In the genomic region with DNA sequence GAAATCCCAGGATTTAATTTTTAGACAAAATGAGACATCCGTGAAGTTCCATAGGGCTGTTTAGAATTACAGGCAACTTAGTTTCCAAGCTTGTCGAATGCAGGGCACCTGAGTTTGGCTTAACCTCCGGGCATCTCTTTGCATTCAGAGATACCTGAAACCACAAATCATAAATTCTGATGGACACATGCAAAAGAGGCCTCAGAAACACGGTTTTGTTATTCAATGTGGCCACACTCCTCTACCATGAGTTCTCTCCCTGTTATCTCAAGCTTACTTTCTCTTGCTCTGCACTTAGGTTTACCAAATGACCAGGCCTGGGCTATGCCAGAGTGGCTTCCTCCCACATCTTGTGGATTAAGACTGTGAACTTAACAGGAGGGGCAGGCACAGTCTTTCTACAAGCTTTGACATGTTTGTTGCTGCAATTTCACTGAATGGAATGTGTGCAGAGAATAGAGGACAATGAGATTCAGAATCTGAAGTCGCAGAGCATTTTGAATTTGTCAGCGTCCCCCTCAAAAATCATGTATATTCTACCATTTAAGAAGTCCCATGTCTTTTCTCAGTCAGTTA, we compare ENCODE assay signal across 15 cellular contexts.
DNase-seq lines count a peak whose midpoint lies in the region; FAIRE-seq and TF ChIP-seq lines count a peak whose summit lies in the region.
"Had no signal": no experiment of that assay in that cellular context is flagged by ENCODE, and none has a peak within 500 bp of the region (broad histone marks: within the 10 kb centered on the region; RNA-seq: fewer than 3 reads in every experiment).

No MANE protein-coding gene starts in this region.

- no peaks in the 10 kb centered on the region for H3K36me3 Mint-ChIP-seq in brain
- no peaks in the 10 kb centered on the region for H3K36me3 Mint-ChIP-seq in CD14-positive monocyte

- H3K4me2 ChIP-seq in osteoblast (ENCODE audit: insufficient read depth, low read length), result no peak overlapping the region
- H3K4me2 ChIP-seq: BLaER1 treated with 17β-estradiol and CSF1 and Interleukin-3, amounts not matched to agents 10 nM and 100 nM had no signal

- H3K27me3 ChIP-seq in osteoblast (ENCODE audit: insufficient read depth, low read length), result no peaks in the 10 kb centered on the region
- H3K27me3 ChIP-seq: BLaER1 treated with 17β-estradiol and CSF1 and Interleukin-3, amounts not matched to agents 10 nM and 100 nM; colonic mucosa had no signal

- TF ChIP-seq EP300 in Ishikawa (IDR thresholded peaks at IDR 0.05; ENCODE audit: borderline replicate concordance), result no peak

- TF ChIP-seq CTCF in brain (conservative IDR thresholded peaks at IDR 0.05) (no peak), osteoblast (IDR thresholded peaks at IDR 0.05; ENCODE audit: extremely low read depth, low read depth, low read length) (no peak), CD14-positive monocyte (IDR thresholded peaks at IDR 0.05) (no peak)

- TF ChIP-seq RAD21 in Ishikawa (IDR thresholded peaks at IDR 0.05; ENCODE audit: low read depth), result no peak

- peak; percentile 38; the same call in 1 of the 2 replicates for TF ChIP-seq POLR2A in GM12891 (IDR thresholded peaks at IDR 0.05; ENCODE audit: low read depth, low read length)

- H3K9me3 Mint-ChIP-seq in brain (peaks cover 0 to 3% (median 0%) of the 10 kb centered on the region in 5 experiments), CD14-positive monocyte (peaks cover 0 to 2% (median 0%) of the 10 kb centered on the region in 7 donors)

- H3K27ac Mint-ChIP-seq in brain (peak overlapping the region in 4 of 5 experiments; percentile 55 to 92 (median 70)), CD14-positive monocyte (no peak overlapping the region)

- H3K4me3 Mint-ChIP-seq in brain (peak overlapping the region in 1 of 5 experiments; percentile 65), CD14-positive monocyte (no peak overlapping the region)

- H3K27me3 Mint-ChIP-seq in brain, result no peaks in the 10 kb centered on the region
- peaks cover 0 to 2% (median 0%) of the 10 kb centered on the region in 3 donors for H3K27me3 Mint-ChIP-seq in CD14-positive monocyte (ENCODE audit: low read depth in 3 of 3)

- no peaks in the 10 kb centered on the region for H3K36me3 ChIP-seq in osteoblast (ENCODE audit: insufficient read depth, low read length)
- H3K36me3 ChIP-seq: BLaER1 treated with 17β-estradiol and CSF1 and Interleukin-3, amounts not matched to agents 10 nM and 100 nM; colonic mucosa had no signal

- no peak overlapping the region for H3K27ac ChIP-seq in osteoblast (ENCODE audit: low read depth, low read length)
- H3K27ac ChIP-seq: BLaER1 treated with 17β-estradiol and CSF1 and Interleukin-3, amounts not matched to agents 10 nM and 100 nM; colonic mucosa had no signal

- intact Hi-C loops in CD14-positive monocyte (cut with micrococcal nuclease), result no loop called here

- no peaks in the 10 kb centered on the region for H3K79me2 ChIP-seq in osteoblast (ENCODE audit: insufficient read depth, low read length)

- H3K9me3 ChIP-seq in osteoblast (ENCODE audit: low read depth, low read length), result no peaks in the 10 kb centered on the region
- H3K9me3 ChIP-seq: BLaER1 treated with 17β-estradiol and CSF1 and Interleukin-3, amounts not matched to agents 10 nM and 100 nM; colonic mucosa had no signal

- DNase-seq in GM12891 (ENCODE audit: insufficient read length, low spot score), result no peak
- DNase-seq in osteoblast (ENCODE audit: insufficient read length, low spot score, missing footprints), result no peak
- no peak for DNase-seq in occipital lobe (lab: John Stamatoyannopoulos, UW)
- DNase-seq in D341Med (ENCODE audit: low spot score), result no peak
- no peak for DNase-seq in stimulated activated naive CD4-positive, alpha-beta T cell treated with Interleukin-2 at 50 U/mL for 16 hours (lab: John Stamatoyannopoulos, UW)
- no peak for DNase-seq in CD14-positive monocyte (ENCODE audit: low spot score)
- DNase-seq: amygdala, colonic mucosa, DND-41, NCI-H187, NCI-H524 treated with DMSO at 0.1 percent for 48 hours had no signal

- no peak overlapping the region for H3K4me3 ChIP-seq in osteoblast (ENCODE audit: insufficient read depth, low read length)
- H3K4me3 ChIP-seq: BLaER1 treated with 17β-estradiol and CSF1 and Interleukin-3, amounts not matched to agents 10 nM and 100 nM; colonic mucosa had no signal

- H3K4me1 Mint-ChIP-seq in brain (peaks cover 46% of the 10 kb centered on the region), CD14-positive monocyte (no peaks in the 10 kb centered on the region)

- peaks cover 7% of the 10 kb centered on the region for H3K4me1 ChIP-seq in osteoblast (ENCODE audit: insufficient read depth, low read length)
- H3K4me1 ChIP-seq: BLaER1 treated with 17β-estradiol and CSF1 and Interleukin-3, amounts not matched to agents 10 nM and 100 nM had no signal

- H2AFZ ChIP-seq in osteoblast (ENCODE audit: low read length), result peak overlapping the region; percentile 16

- H4K20me1 ChIP-seq in osteoblast (ENCODE audit: insufficient read depth, low read length), result no peaks in the 10 kb centered on the region
- H4K20me1 ChIP-seq: BLaER1 treated with 17β-estradiol and CSF1 and Interleukin-3, amounts not matched to agents 10 nM and 100 nM had no signal

- FAIRE-seq in GM12891 (lab: Jason Lieb, UNC), result no peak
- FAIRE-seq: islet of Langerhans had no signal

TF ChIP-seq in GM12891, 5 proteins besides CTCF, POLR2A, EP300 and RAD21:
- TF ChIP-seq TAF1 (IDR thresholded peaks at IDR 0.05; ENCODE audit: low read depth, low read length) (no peak), POLR2AphosphoS5 (IDR thresholded peaks at IDR 0.05; ENCODE audit: low read depth, low read length) (no peak), POU2F2 (IDR thresholded peaks at IDR 0.05; ENCODE audit: low read depth, low read length) (no peak), SPI1 (IDR thresholded peaks at IDR 0.05; ENCODE audit: low read depth, low read length) (no peak), PAX5 (IDR thresholded peaks at IDR 0.05; ENCODE audit: insufficient read depth, low read length, severe bottlenecking) (no peak)

TF ChIP-seq in Ishikawa, 13 proteins besides CTCF, POLR2A, EP300 and RAD21:
- 0 out of 2 replicates have a peak, but pooled peaks have one; percentile 26 for TF ChIP-seq TCF12 (IDR thresholded peaks at IDR 0.05; ENCODE audit: low read depth)
- TF ChIP-seq, protein P1, sequence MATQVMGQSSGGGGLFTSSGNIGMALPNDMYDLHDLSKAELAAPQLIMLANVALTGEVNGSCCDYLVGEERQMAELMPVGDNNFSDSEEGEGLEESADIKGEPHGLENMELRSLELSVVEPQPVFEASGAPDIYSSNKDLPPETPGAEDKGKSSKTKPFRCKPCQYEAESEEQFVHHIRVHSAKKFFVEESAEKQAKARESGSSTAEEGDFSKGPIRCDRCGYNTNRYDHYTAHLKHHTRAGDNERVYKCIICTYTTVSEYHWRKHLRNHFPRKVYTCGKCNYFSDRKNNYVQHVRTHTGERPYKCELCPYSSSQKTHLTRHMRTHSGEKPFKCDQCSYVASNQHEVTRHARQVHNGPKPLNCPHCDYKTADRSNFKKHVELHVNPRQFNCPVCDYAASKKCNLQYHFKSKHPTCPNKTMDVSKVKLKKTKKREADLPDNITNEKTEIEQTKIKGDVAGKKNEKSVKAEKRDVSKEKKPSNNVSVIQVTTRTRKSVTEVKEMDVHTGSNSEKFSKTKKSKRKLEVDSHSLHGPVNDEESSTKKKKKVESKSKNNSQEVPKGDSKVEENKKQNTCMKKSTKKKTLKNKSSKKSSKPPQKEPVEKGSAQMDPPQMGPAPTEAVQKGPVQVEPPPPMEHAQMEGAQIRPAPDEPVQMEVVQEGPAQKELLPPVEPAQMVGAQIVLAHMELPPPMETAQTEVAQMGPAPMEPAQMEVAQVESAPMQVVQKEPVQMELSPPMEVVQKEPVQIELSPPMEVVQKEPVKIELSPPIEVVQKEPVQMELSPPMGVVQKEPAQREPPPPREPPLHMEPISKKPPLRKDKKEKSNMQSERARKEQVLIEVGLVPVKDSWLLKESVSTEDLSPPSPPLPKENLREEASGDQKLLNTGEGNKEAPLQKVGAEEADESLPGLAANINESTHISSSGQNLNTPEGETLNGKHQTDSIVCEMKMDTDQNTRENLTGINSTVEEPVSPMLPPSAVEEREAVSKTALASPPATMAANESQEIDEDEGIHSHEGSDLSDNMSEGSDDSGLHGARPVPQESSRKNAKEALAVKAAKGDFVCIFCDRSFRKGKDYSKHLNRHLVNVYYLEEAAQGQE (IDR thresholded peaks at IDR 0.05; ENCODE audit: low read depth), result no peak

Comparison
In these comparisons a context has a peak if more than half of its experiments do, and no peak if none do; other contexts are left out.
1. H3K27ac Mint-ChIP-seq: peak in brain (4 of 5); none in CD14-positive monocyte (0 of 7).